10 cellular contexts compared by ENCODE assay signal in the genomic region with DNA sequence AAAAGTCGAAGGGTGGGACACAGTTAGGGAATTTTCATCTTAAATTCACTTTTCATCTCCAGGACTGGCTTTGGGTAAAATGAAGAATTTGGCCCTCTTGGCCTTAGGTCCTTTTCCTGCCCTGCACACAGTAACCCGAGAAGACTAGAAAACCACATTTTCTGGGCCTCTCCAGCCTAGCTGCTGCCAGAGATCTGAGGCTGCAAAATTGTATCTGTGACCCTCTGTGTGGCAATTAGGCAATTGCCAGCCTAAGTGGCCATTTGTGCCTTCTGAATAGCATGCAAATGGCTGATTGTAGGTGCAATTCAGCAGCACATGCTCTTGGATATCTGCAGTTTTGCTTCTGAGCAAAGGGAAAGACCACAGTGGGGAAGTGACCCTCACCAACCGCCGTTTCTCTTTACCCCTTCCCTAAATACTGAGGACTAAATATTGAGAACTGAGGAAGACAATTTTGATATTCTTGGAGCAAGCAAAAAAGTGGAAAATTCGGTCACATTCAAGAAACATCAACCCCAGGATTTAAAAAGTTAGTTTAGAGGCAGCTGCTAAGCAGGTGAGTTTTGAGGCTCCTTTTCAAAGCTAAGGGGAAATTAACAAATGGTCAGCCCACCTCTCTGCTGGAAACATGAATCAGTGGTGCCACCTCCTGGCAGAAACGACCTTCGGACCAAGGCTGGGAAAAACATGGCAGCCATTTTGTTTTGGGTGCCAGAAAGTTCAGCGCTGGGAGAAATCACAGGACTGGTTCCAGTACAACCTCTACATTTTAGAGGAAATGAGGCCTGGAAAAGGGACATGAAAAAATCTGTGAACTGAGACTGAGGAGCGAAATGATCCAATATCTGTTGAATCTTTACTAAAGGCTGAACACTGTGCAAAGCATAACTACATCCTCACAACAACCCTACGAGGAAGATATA. TPM values are rescaled to one million over a fixed set of nuclear protein-coding genes. Genes with fewer than 3 reads are reported as not detected.
DNase-seq lines count a peak whose midpoint lies in the region; ATAC-seq and TF ChIP-seq lines count a peak whose summit lies in the region.
"Had no signal": no experiment of that assay in that cellular context is flagged by ENCODE, and none has a peak within 500 bp of the region (broad histone marks: within the 10 kb centered on the region; RNA-seq: fewer than 3 reads in every experiment).

No MANE protein-coding gene starts in this region.

- H3K27ac ChIP-seq in GM23338 (ENCODE audit: low read depth): no peak overlapping the region

- no peaks in the 10 kb centered on the region for H3F3A ChIP-seq in GM23338 (replicated peaks; ENCODE audit: low read depth)

- H3K27me3 ChIP-seq in GM23338 (ENCODE audit: insufficient read depth): no peaks in the 10 kb centered on the region

- no peaks in the 10 kb centered on the region for H3K79me2 ChIP-seq in GM23338 (replicated peaks; ENCODE audit: insufficient read depth)

- H3K4me1 ChIP-seq in GM23338 (ENCODE audit: insufficient read depth): peaks cover 10% of the 10 kb centered on the region; the same call in 1 of the 2 replicates

- H3K4me3 Mint-ChIP-seq in GM23338 (no peak overlapping the region; the same call in 2 of the 3 replicates), neural crest cell (no peak overlapping the region)
- H3K4me3 Mint-ChIP-seq: activated naive CD8-positive, alpha-beta T cell; CD4-positive, CD25-positive, alpha-beta regulatory T cell had no signal

- no peaks in the 10 kb centered on the region for H3K36me3 ChIP-seq in GM23338 (ENCODE audit: insufficient read depth)

- no peaks in the 10 kb centered on the region for H3K9me2 ChIP-seq in GM23338 (ENCODE audit: insufficient read depth)

- peak; percentile 88 for ATAC-seq in GM23338
- ATAC-seq in HG03135 (IDR thresholded peaks at IDR 0.05; ENCODE audit: unreplicated experiment): no peak

- peaks cover 13% of the 10 kb centered on the region for H3K4me1 Mint-ChIP-seq in GM23338
- H3K4me1 Mint-ChIP-seq in neural crest cell: peaks cover 49% of the 10 kb centered on the region

- H3K36me3 Mint-ChIP-seq in GM23338 (ENCODE audit: low read depth): no peaks in the 10 kb centered on the region
- peaks cover 2% of the 10 kb centered on the region for H3K36me3 Mint-ChIP-seq in neural crest cell (ENCODE audit: low read depth)
- H3K36me3 Mint-ChIP-seq: activated naive CD8-positive, alpha-beta T cell; CD4-positive, CD25-positive, alpha-beta regulatory T cell had no signal

- DNase-seq in NCI-H146 (lab: John Stamatoyannopoulos, UW) (peak; percentile 25), NCI-H146 treated with DMSO at 0.1 percent for 48 hours (lab: John Stamatoyannopoulos, UW; ENCODE audit: unreplicated experiment) (no peak), GM23338 (ENCODE audit: low spot score) (peak; percentile 90), NCI-H524 treated with DMSO at 0.1 percent for 48 hours (lab: John Stamatoyannopoulos, UW) (peak; percentile 31), dedifferentiated amniotic fluid mesenchymal stem cell (ENCODE audit: extremely low spot score) (peak; percentile 27), neural crest cell (ENCODE audit: low read depth, low spot score) (peak; percentile 87), GOT3 (lab: John Stamatoyannopoulos, UW) (no peak)

- TF ChIP-seq CTCF in GM23338 (conservative IDR thresholded peaks at IDR 0.05; ENCODE audit: low read depth in 2 of 2) (peak; percentile 89 to 93), neural crest cell (conservative IDR thresholded peaks at IDR 0.05) (peak; percentile 85)

- peak overlapping the region; percentile 98 for H2AFZ ChIP-seq in GM23338

- H3K27me3 Mint-ChIP-seq in GM23338 (ENCODE audit: insufficient read depth, low read depth, poor library complexity) (peaks cover 5% of the 10 kb centered on the region), neural crest cell (ENCODE audit: low read depth) (no peaks in the 10 kb centered on the region)

- no peaks in the 10 kb centered on the region for H4K20me1 ChIP-seq in GM23338 (replicated peaks; ENCODE audit: insufficient read depth)

- H3K9me3 Mint-ChIP-seq in GM23338 (peaks cover 3% of the 10 kb centered on the region; the same call in 2 of the 3 replicates), neural crest cell (peaks cover 4% of the 10 kb centered on the region)

- H3K27ac Mint-ChIP-seq in GM23338 (no peak overlapping the region), neural crest cell (ENCODE audit: unreplicated experiment) (peak overlapping the region; percentile 96)
- H3K27ac Mint-ChIP-seq: activated naive CD8-positive, alpha-beta T cell; CD4-positive, CD25-positive, alpha-beta regulatory T cell had no signal

- H3K4me3 ChIP-seq in GM23338: no peak overlapping the region

- H3K4me2 ChIP-seq in GM23338: peak overlapping the region; percentile 53

TF ChIP-seq in GM23338, 12 proteins besides CTCF, POLR2A, EP300 and RAD21:
- TF ChIP-seq ZNF114 (CRISPR knock-in tag; IDR thresholded peaks at IDR 0.05): 0 out of 2 replicates have a peak, but pooled peaks have one; percentile 45
- 0 out of 2 replicates have a peak, but pooled peaks have one; percentile 5 for TF ChIP-seq NANOG (IDR thresholded peaks at IDR 0.05; ENCODE audit: borderline replicate concordance)
- TF ChIP-seq CREB1 (CRISPR knock-in tag; IDR thresholded peaks at IDR 0.05; ENCODE audit: low read depth): 0 out of 2 replicates have a peak, but pooled peaks have one; percentile 25
- no peak for TF ChIP-seq EZH2phosphoT487 (IDR thresholded peaks at IDR 0.05; ENCODE audit: unreplicated experiment)
- TF ChIP-seq STAT1 (IDR thresholded peaks at IDR 0.05; ENCODE audit: unreplicated experiment): no peak
TF ChIP-seq in GM23338: peak in this region for 3.

RNA-seq across cellular contexts. Expression of a gene that starts 56.6 kb away (rescaled TPM):
- 2.3 and 3.4 TPM in 2 replicates for total RNA-seq in GM23338 (2014; rRNA removed; shearing (Covaris generic))
- polyA plus RNA-seq in GM23338 (2016; fragmentation: Nextera tagmentation; extraction: Ambion mirVana): 0.63 and 0.70 TPM in 2 replicates
- total RNA-seq in neural crest cell: 322 and 334 TPM in 2 replicates
- total RNA-seq: CD4-positive, CD25-positive, alpha-beta regulatory T cell had no signal
- polyA plus RNA-seq: CD4-positive, CD25-positive, alpha-beta regulatory T cell had no signal

Comparison
In these comparisons a context has a peak if more than half of its experiments do, and no peak if none do; other contexts are left out.
1. DNase-seq: peak in NCI-H146 (single experiment), GM23338 (single experiment), NCI-H524 treated with DMSO at 0.1 percent for 48 hours (single experiment), dedifferentiated amniotic fluid mesenchymal stem cell (single experiment) and neural crest cell (single experiment); none in NCI-H146 treated with DMSO at 0.1 percent for 48 hours (single experiment) and GOT3 (single experiment).
2. RNA of a gene that starts 56.6 kb away (total RNA-seq): 322 to 334 TPM in neural crest cell; 2.3 to 3.4 TPM in GM23338; every median in the first group is over 10 times any median in the second.